Comparison of ENCODE assay signal across 12 cellular contexts in genomic region chr1:99727575-99728190, GRCh38. TPM values are rescaled to one million over a fixed set of nuclear protein-coding genes. Genes with fewer than 3 reads are reported as not detected.
DNase-seq lines count a peak whose midpoint lies in the region; ATAC-seq and TF ChIP-seq lines count a peak whose summit lies in the region.
"Had no signal": no experiment of that assay in that cellular context is flagged by ENCODE, and none has a peak within 500 bp of the region (broad histone marks: within the 10 kb centered on the region; RNA-seq: fewer than 3 reads in every experiment).

No MANE protein-coding gene starts in this region.

- H3K27ac ChIP-seq in left ventricle myocardium inferior (replicated peaks) (peak overlapping the region; percentile 86), skeletal muscle tissue (ENCODE audit: low read depth, low read length) (peak overlapping the region; percentile 38)

- no peaks in the 10 kb centered on the region for H3K27me3 ChIP-seq in left ventricle myocardium inferior (ENCODE audit: low read depth)
- no peaks in the 10 kb centered on the region for H3K27me3 ChIP-seq in skeletal muscle tissue (ENCODE audit: control insufficient read depth in 3 of 3, insufficient read depth in 3 of 3, low read length in 3 of 3)

- H3K27ac Mint-ChIP-seq in HFFc6, result no peak overlapping the region
- no peak overlapping the region for H3K27ac Mint-ChIP-seq in WTC11
- H3K27ac Mint-ChIP-seq in T-helper 17 cell, result no peak overlapping the region
- H3K27ac Mint-ChIP-seq in activated naive CD4-positive, alpha-beta T cell treated with anti-CD3 and anti-CD28 coated beads for 36 hours, result no peak overlapping the region
- H3K27ac Mint-ChIP-seq: brain, natural killer cell had no signal

- peak overlapping the region; percentile 44 for H3K4me3 ChIP-seq in left ventricle myocardium inferior
- H3K4me3 ChIP-seq in skeletal muscle tissue (ENCODE audit: low read length in 3 of 3), result no peak overlapping the region

- peaks cover 13% of the 10 kb centered on the region for H3K4me1 Mint-ChIP-seq in HFFc6 (ENCODE audit: low read depth)
- H3K4me1 Mint-ChIP-seq in WTC11, result peaks cover 25% of the 10 kb centered on the region
- H3K4me1 Mint-ChIP-seq in T-helper 17 cell, result peaks cover 2% of the 10 kb centered on the region
- H3K4me1 Mint-ChIP-seq in activated naive CD4-positive, alpha-beta T cell treated with anti-CD3 and anti-CD28 coated beads for 36 hours (ENCODE audit: low read depth), result no peaks in the 10 kb centered on the region
- H3K4me1 Mint-ChIP-seq: natural killer cell had no signal

- ATAC-seq in WTC11 (peak; percentile 80), HG03442 (IDR thresholded peaks at IDR 0.05; ENCODE audit: unreplicated experiment) (no peak), T-helper 17 cell (no peak)
- ATAC-seq: natural killer cell had no signal

- CTCF ChIA-PET in WTC11 (lab: Charles Lee), result interaction anchor here (0.6 to 1.4 kb wide), 3 partner anchors 10 to 401 kb away, joined by 3 to 4 read pairs (median 3); no protein-coding TSS in a partner anchor
- CTCF ChIA-PET in activated naive CD4-positive, alpha-beta T cell treated with anti-CD3 and anti-CD28 coated beads for 36 hours (lab: Charles Lee), result interaction anchor here (1.5 kb wide), 1 partner anchor 11 kb away, joined by 6 read pairs; no protein-coding TSS in a partner anchor

- peaks cover 25% of the 10 kb centered on the region for H3K4me1 ChIP-seq in left ventricle myocardium inferior
- H3K4me1 ChIP-seq in skeletal muscle tissue (ENCODE audit: control insufficient read depth in 3 of 3, insufficient read depth in 3 of 3, low read length in 3 of 3), result no peaks in the 10 kb centered on the region

- DNase-seq in HFFc6 (peak; percentile 0), WTC11 (ENCODE audit: low spot score) (no peak), left ventricle myocardium inferior (no peak), T-helper 17 cell (no peak), LoVo (ENCODE audit: low spot score) (no peak)
- DNase-seq in activated naive CD4-positive, alpha-beta T cell treated with anti-CD3 and anti-CD28 coated beads for 36 hours, result no peak
- DNase-seq: hippocampal formation; natural killer cell; stimulated activated CD4-positive, alpha-beta T cell treated with anti-CD3 and anti-CD28 coated beads, Interleukin-1b, Interleukin-23, amount 100 ng/mL, for 48 hours had no signal

- H3K9me3 ChIP-seq in left ventricle myocardium inferior (replicated peaks), result no peaks in the 10 kb centered on the region
- no peaks in the 10 kb centered on the region for H3K9me3 ChIP-seq in skeletal muscle tissue (ENCODE audit: control insufficient read depth in 3 of 3, low read length in 3 of 3)
- H3K9me3 ChIP-seq in T-helper 17 cell (ENCODE audit: control insufficient read depth, low read length, poor library complexity, severe bottlenecking), result no peaks in the 10 kb centered on the region

- POLR2A ChIA-PET in WTC11 (lab: Charles Lee), result no interaction called here

- no peak for TF ChIP-seq CTCF in HFFc6 (IDR thresholded peaks at IDR 0.05)
- no peak for TF ChIP-seq CTCF in WTC11 (IDR thresholded peaks at IDR 0.05)
- no peak for TF ChIP-seq CTCF in left ventricle myocardium inferior (IDR thresholded peaks at IDR 0.05; ENCODE audit: borderline replicate concordance)

- H3K36me3 Mint-ChIP-seq in HFFc6 (ENCODE audit: low read depth), result no peaks in the 10 kb centered on the region
- no peaks in the 10 kb centered on the region; the same call in 1 of the 2 replicates for H3K36me3 Mint-ChIP-seq in WTC11
- H3K36me3 Mint-ChIP-seq in T-helper 17 cell (ENCODE audit: low read depth), result no peaks in the 10 kb centered on the region
- no peaks in the 10 kb centered on the region for H3K36me3 Mint-ChIP-seq in activated naive CD4-positive, alpha-beta T cell treated with anti-CD3 and anti-CD28 coated beads for 36 hours (ENCODE audit: low read depth)
- H3K36me3 Mint-ChIP-seq: brain, natural killer cell had no signal

- H3K4me3 Mint-ChIP-seq in HFFc6, result no peak overlapping the region
- H3K4me3 Mint-ChIP-seq in WTC11, result no peak overlapping the region
- H3K4me3 Mint-ChIP-seq in T-helper 17 cell, result no peak overlapping the region
- no peak overlapping the region for H3K4me3 Mint-ChIP-seq in activated naive CD4-positive, alpha-beta T cell treated with anti-CD3 and anti-CD28 coated beads for 36 hours
- H3K4me3 Mint-ChIP-seq: brain, natural killer cell had no signal

- H3K36me3 ChIP-seq in left ventricle myocardium inferior (peaks cover 4% of the 10 kb centered on the region), skeletal muscle tissue (ENCODE audit: control insufficient read depth in 3 of 3, insufficient read depth in 3 of 3, low read length in 3 of 3) (peaks cover 0 to 3% (median 0%) of the 10 kb centered on the region in 3 donors)

- H3K9me3 Mint-ChIP-seq in HFFc6, result no peaks in the 10 kb centered on the region
- no peaks in the 10 kb centered on the region for H3K9me3 Mint-ChIP-seq in WTC11
- no peaks in the 10 kb centered on the region for H3K9me3 Mint-ChIP-seq in activated naive CD4-positive, alpha-beta T cell treated with anti-CD3 and anti-CD28 coated beads for 36 hours
- H3K9me3 Mint-ChIP-seq: brain, natural killer cell had no signal

- H3K27me3 Mint-ChIP-seq in HFFc6 (ENCODE audit: insufficient read depth) (peaks cover 3% of the 10 kb centered on the region), WTC11 (ENCODE audit: low read depth) (no peaks in the 10 kb centered on the region), T-helper 17 cell (peaks cover 9% of the 10 kb centered on the region)
- peaks cover 2% of the 10 kb centered on the region for H3K27me3 Mint-ChIP-seq in activated naive CD4-positive, alpha-beta T cell treated with anti-CD3 and anti-CD28 coated beads for 36 hours (ENCODE audit: low read depth)
- H3K27me3 Mint-ChIP-seq: brain had no signal

- intact Hi-C loops in left ventricle myocardium inferior (cut with micrococcal nuclease), result no loop called here
- intact Hi-C loops in activated naive CD4-positive, alpha-beta T cell treated with anti-CD3 and anti-CD28 coated beads for 36 hours (cut with micrococcal nuclease), result no loop called here

- H3K9ac ChIP-seq in skeletal muscle tissue (ENCODE audit: low read depth in 1 of 3, low read length in 3 of 3), result no peak overlapping the region

TF ChIP-seq in WTC11, 78 proteins besides CTCF, POLR2A, EP300 and RAD21 (continues in another document):
- TF ChIP-seq SMAD3 (CRISPR knock-in tag; IDR thresholded peaks at IDR 0.05; ENCODE audit: borderline replicate concordance) (no peak), USF2 (CRISPR knock-in tag; IDR thresholded peaks at IDR 0.05) (no peak), ZNF532 (CRISPR knock-in tag; IDR thresholded peaks at IDR 0.05; ENCODE audit: borderline replicate concordance) (no peak)

RNA-seq across cellular contexts. Expression of gene FRRS1, which starts 38.8 kb away (rescaled TPM):
- total RNA-seq in HFFc6 (2021; fragmentation: NEBNext Ultra II Directional; extraction: Animal tissue kit (Norgen Biotek cat#: 25700)), result 1 to 10 TPM in 1 of 6 experiments, under 1 TPM in 5; 0.22 to 1.1 (median 0.41) TPM
- total RNA-seq in WTC11 (2021) (6.0 to 6.2 TPM (median 6.1 TPM) in 3 replicates), left ventricle myocardium inferior (3.8 TPM), skeletal muscle tissue (5.7 TPM), T-helper 17 cell (under 1 TPM; 0.31 to 0.65 TPM)
- total RNA-seq in activated naive CD4-positive, alpha-beta T cell treated with anti-CD3 and anti-CD28 coated beads for 36 hours, result under 1 TPM; 0.32 to 0.52 TPM
